Comparison of ENCODE assay signal across 19 cellular contexts in genomic region chr3:78026429-78026828, GRCh38.
"Had no signal": no experiment of that assay in that cellular context is flagged by ENCODE, and none has a peak within 500 bp of the region (broad histone marks: within the 10 kb centered on the region; RNA-seq: fewer than 3 reads in every experiment).

No MANE protein-coding gene starts in this region.

- DNase-seq: central memory CD4-positive, alpha-beta T cell; effector CD8-positive, alpha-beta T cell; gastrocnemius medialis; hippocampal formation; kidney glomerular epithelial cell; mammary epithelial cell; mucosa of descending colon; naive thymus-derived CD8-positive, alpha-beta T cell; psoas muscle; retina; right lobe of liver; stimulated activated CD4-positive, alpha-beta T cell treated with anti-CD3 and anti-CD28 coated beads, Interleukin-4, amount 100 ng/mL, for 24 hours; testis; upper lobe of right lung had no signal

- H3K36me3 ChIP-seq: gastrocnemius medialis, neutrophil, right lobe of liver, tibial nerve, upper lobe of right lung had no signal

- H3K27me3 ChIP-seq: gastrocnemius medialis, neutrophil, right lobe of liver, testis, tibial nerve, upper lobe of right lung had no signal

- ATAC-seq: esophagus mucosa; gastrocnemius medialis; mucosa of descending colon; naive thymus-derived CD8-positive, alpha-beta T cell; psoas muscle; right lobe of liver; stimulated activated memory B cell treated with anti-CD40 and anti-IgM and Interleukin-4, amounts not matched to agents 10 μg/mL and 1 μg/mL and 100 μg/mL, for 72 hours; upper lobe of right lung had no signal

- H3K27ac ChIP-seq: coronary artery, gastrocnemius medialis, neutrophil, psoas muscle, right lobe of liver, testis, tibial nerve, upper lobe of right lung had no signal

- H3K9me3 ChIP-seq: gastrocnemius medialis, mucosa of descending colon, neutrophil, psoas muscle, right lobe of liver, testis, upper lobe of right lung had no signal

- H3K4me1 ChIP-seq: gastrocnemius medialis, psoas muscle, right lobe of liver, testis, tibial nerve, upper lobe of right lung had no signal

- H3K4me3 ChIP-seq: coronary artery, gastrocnemius medialis, mucosa of descending colon, psoas muscle, right lobe of liver, testis, tibial nerve, upper lobe of right lung had no signal
